15 cellular contexts compared by ENCODE assay signal in the genomic region with DNA sequence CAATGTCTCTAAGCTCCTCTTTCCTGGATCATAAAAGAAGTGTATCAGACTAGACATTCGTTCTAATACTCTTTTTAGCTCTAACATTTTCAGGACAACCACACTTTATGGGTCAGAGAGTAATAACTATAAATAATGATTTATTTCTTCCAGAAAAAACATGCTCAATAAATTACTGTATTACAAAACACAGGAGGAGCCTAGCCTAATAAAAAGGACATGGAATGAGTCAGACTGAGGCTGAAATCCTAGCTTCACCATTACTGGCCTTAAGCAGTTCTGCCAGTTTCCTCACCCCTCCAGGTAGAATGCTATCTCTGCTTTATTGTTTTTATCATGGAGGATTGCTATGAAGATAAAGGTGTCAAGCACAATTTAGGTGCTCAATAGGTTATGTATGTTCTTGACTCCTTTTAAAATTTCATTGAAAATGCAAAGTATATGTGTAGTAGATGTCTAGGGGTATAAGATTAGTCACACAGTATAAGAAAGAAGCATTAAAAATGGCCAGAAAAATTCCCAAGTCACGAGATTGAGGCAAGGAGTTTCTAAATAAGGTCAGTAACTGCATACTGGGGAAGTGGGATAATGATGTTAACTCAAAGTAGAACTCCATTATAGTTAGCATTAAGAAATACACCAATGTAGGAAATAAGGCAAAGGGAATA.
A peak's percentile ranks its signal among the peaks of the same experiment; 100 is the strongest.
DNase-seq lines count a peak whose midpoint lies in the region; ATAC-seq, FAIRE-seq and TF ChIP-seq lines count a peak whose summit lies in the region.
"Had no signal": no experiment of that assay in that cellular context is flagged by ENCODE, and none has a peak within 500 bp of the region (broad histone marks: within the 10 kb centered on the region; RNA-seq: fewer than 3 reads in every experiment).

No MANE protein-coding gene starts in this region.

- H3K9me3 Mint-ChIP-seq in H9 = no peaks in the 10 kb centered on the region

- H4K8ac ChIP-seq in H9 (replicated peaks; ENCODE audit: insufficient read length, low read depth, low read length) = no peak overlapping the region

- 0 out of 4 replicates have a peak, but pooled peaks cover 0 to 1% of the 10 kb centered on the region in 2 experiments for H3K4me1 Mint-ChIP-seq in H9

- H3K4me2 ChIP-seq in endothelial cell of umbilical vein (ENCODE audit: insufficient read depth, low read length) (no peak overlapping the region), H9 (ENCODE audit: insufficient read depth, insufficient read length, low read length) (no peak overlapping the region)

- no peaks in the 10 kb centered on the region for H3K23me2 ChIP-seq in H9 (ENCODE audit: insufficient read length, low read depth, low read length, poor library complexity, severe bottlenecking)

- H3K4me3 ChIP-seq in BJ (ENCODE audit: low read depth, low read length) = no peak overlapping the region
- no peak overlapping the region for H3K4me3 ChIP-seq in endothelial cell of umbilical vein (replicated peaks in 1 of 3; ENCODE audit: insufficient read depth in 1 of 3, low read depth in 1 of 3, low read length in 3 of 3)
- no peak overlapping the region for H3K4me3 ChIP-seq in mucosa of descending colon
- no peak overlapping the region for H3K4me3 ChIP-seq in vagina
- H3K4me3 ChIP-seq: cardiac muscle cell, gastrocnemius medialis had no signal

- H3T11ph ChIP-seq in H9 (ENCODE audit: low read length) = no peak overlapping the region

- no peaks in the 10 kb centered on the region for H3K9me3 ChIP-seq in endothelial cell of umbilical vein (replicated peaks; ENCODE audit: control insufficient read depth, insufficient read depth, low read length)
- no peaks in the 10 kb centered on the region for H3K9me3 ChIP-seq in mucosa of descending colon
- no peaks in the 10 kb centered on the region for H3K9me3 ChIP-seq in vagina
- H3K9me3 ChIP-seq in H9 (ENCODE audit: control insufficient read depth, low read depth, low read length) = no peaks in the 10 kb centered on the region
- H3K9me3 ChIP-seq: gastrocnemius medialis had no signal

- no peak overlapping the region for H2BK15ac ChIP-seq in H9 (ENCODE audit: low read depth, low read length)

- no peak for TF ChIP-seq CTCF in BJ (IDR thresholded peaks at IDR 0.05; ENCODE audit: insufficient read depth, low read depth, low read length)
- TF ChIP-seq CTCF in endothelial cell of umbilical vein (IDR thresholded peaks at IDR 0.05; ENCODE audit: extremely low read depth in 1 of 2, insufficient read depth in 1 of 2, low read depth in 1 of 2, low read length in 2 of 2) = no peak
- TF ChIP-seq CTCF in mucosa of descending colon (IDR thresholded peaks at IDR 0.05) = no peak
- no peak for TF ChIP-seq CTCF in vagina (IDR thresholded peaks at IDR 0.05)
- TF ChIP-seq CTCF in H9 (conservative IDR thresholded peaks at IDR 0.05) = no peak

- peak; percentile 71 for DNase-seq in BJ (ENCODE audit: low read depth)
- DNase-seq in M059J (ENCODE audit: low read depth) = peak; percentile 91
- DNase-seq in endothelial cell of umbilical vein (ENCODE audit: low read depth, low spot score) = peak; percentile 41
- no peak for DNase-seq in mucosa of descending colon
- DNase-seq in foreskin melanocyte = no peak
- DNase-seq in AML-193 (lab: John Stamatoyannopoulos, UW) = no peak
- no peak for DNase-seq in vagina (ENCODE audit: extremely low spot score in 2 of 2)
- no peak for DNase-seq in H9
- DNase-seq: activated CD4-positive, alpha-beta T cell treated with anti-CD3 and anti-CD28 coated beads for 48 hours; gastrocnemius medialis; NCI-H2029; NK-92 treated with Interleukin-12 subunit alpha and Interleukin-12 subunit beta, amount 100 ng/mL, for 24 hours; stimulated activated CD4-positive, alpha-beta T cell treated with anti-CD3 and anti-CD28 coated beads, Interleukin-12 subunit alpha, Interleukin-12 subunit beta, amount 100 ng/mL, for 4 hours had no signal

- no peak overlapping the region for H3K23ac ChIP-seq in H9 (ENCODE audit: insufficient read length, low read depth, low read length)

- peak; percentile 39 for ATAC-seq in mucosa of descending colon
- ATAC-seq: gastrocnemius medialis had no signal

- dilution Hi-C loops in endothelial cell of umbilical vein (cut with MboI; ENCODE audit: extremely low pct_ligation_motif_present, low sequenced_read_pairs) = no loop called here

- H3K79me2 ChIP-seq in endothelial cell of umbilical vein (ENCODE audit: control insufficient read depth, insufficient read depth, low read length) = no peaks in the 10 kb centered on the region
- H3K79me2 ChIP-seq in H9 (ENCODE audit: insufficient read depth, low read length) = no peaks in the 10 kb centered on the region

- H3K27me3 ChIP-seq in BJ (ENCODE audit: control insufficient read depth, insufficient read depth, low read length) (no peaks in the 10 kb centered on the region), endothelial cell of umbilical vein (ENCODE audit: control insufficient read depth in 2 of 2, insufficient read depth in 2 of 2, low read length in 2 of 2) (no peaks in the 10 kb centered on the region), vagina (no peaks in the 10 kb centered on the region), H9 (ENCODE audit: insufficient read depth, low read length) (no peaks in the 10 kb centered on the region)
- H3K27me3 ChIP-seq: cardiac muscle cell, gastrocnemius medialis had no signal

- H2BK20ac ChIP-seq in H9 (ENCODE audit: low read depth, low read length, poor library complexity, severe bottlenecking) = no peak overlapping the region

- no peak overlapping the region for H3K18ac ChIP-seq in H9 (ENCODE audit: insufficient read length, low read depth, low read length)

- H3K14ac ChIP-seq in H9 (ENCODE audit: insufficient read depth, low read length) = no peak overlapping the region

- no peaks in the 10 kb centered on the region for H3K36me3 ChIP-seq in BJ (ENCODE audit: control insufficient read depth, insufficient read depth, low read length)
- H3K36me3 ChIP-seq in endothelial cell of umbilical vein (ENCODE audit: control insufficient read depth in 2 of 2, extremely low read depth in 1 of 2, insufficient read depth in 2 of 2, low read length in 2 of 2) = no peaks in the 10 kb centered on the region
- H3K36me3 ChIP-seq in mucosa of descending colon (ENCODE audit: low read depth) = no peaks in the 10 kb centered on the region
- no peaks in the 10 kb centered on the region for H3K36me3 ChIP-seq in vagina
- H3K36me3 ChIP-seq: cardiac muscle cell, gastrocnemius medialis had no signal

- no peak overlapping the region for H3K4ac ChIP-seq in H9 (ENCODE audit: low read depth, low read length)

- no peak for FAIRE-seq in endothelial cell of umbilical vein (lab: Jason Lieb, UNC)

- H4K91ac ChIP-seq in H9 (ENCODE audit: insufficient read length, low read depth, low read length) = no peak overlapping the region

- CTCF ChIA-PET in BJ (lab: Yijun Ruan, JAX) (interaction anchor here (0.7 to 1.0 kb wide), 3 partner anchors 14 to 77 kb away, joined by 3 to 4 read pairs (median 3); no protein-coding TSS in a partner anchor), endothelial cell of umbilical vein (lab: Charles Lee) (interaction anchor here (0.9 to 2.5 kb wide), 3 partner anchors 25 to 119 kb away, joined by 4 to 9 read pairs (median 5); no protein-coding TSS in a partner anchor)

- POLR2A ChIA-PET in BJ (lab: Charles Lee) (interaction anchor here (0.6 kb wide), 1 partner anchor 11 kb away, joined by 3 read pairs; no protein-coding TSS in a partner anchor), endothelial cell of umbilical vein (lab: Charles Lee) (no interaction called here)

- H3K4me3 Mint-ChIP-seq in H9 = no peak overlapping the region
- H3K4me3 Mint-ChIP-seq: CD14-positive monocyte had no signal

- intact Hi-C loops in endothelial cell of umbilical vein (cut with micrococcal nuclease) = no loop called here
- intact Hi-C loops in mucosa of descending colon (cut with DNase I, micrococcal nuclease) = no loop called here
- intact Hi-C loops in vagina (cut with DNase I) = no loop called here

- no peaks in the 10 kb centered on the region for H3K9me1 ChIP-seq in endothelial cell of umbilical vein (replicated peaks; ENCODE audit: control insufficient read depth, extremely low read depth, insufficient read depth, low read length)

- no peaks in the 10 kb centered on the region for H3K79me1 ChIP-seq in H9 (ENCODE audit: insufficient read depth, low read depth, low read length, poor library complexity, severe bottlenecking)

- H2BK5ac ChIP-seq in H9 (ENCODE audit: insufficient read length, low read length) = no peak overlapping the region

- H4K20me1 ChIP-seq in endothelial cell of umbilical vein (replicated peaks; ENCODE audit: control insufficient read depth, extremely low read depth, insufficient read depth, low read length) (no peaks in the 10 kb centered on the region), H9 (ENCODE audit: control insufficient read depth, insufficient read depth, insufficient read length) (no peaks in the 10 kb centered on the region)

- H3K4me1 ChIP-seq in endothelial cell of umbilical vein (ENCODE audit: control insufficient read depth, extremely low read depth, insufficient read depth, low read length) (peaks cover 48% of the 10 kb centered on the region), mucosa of descending colon (ENCODE audit: low read depth) (peaks cover 49% of the 10 kb centered on the region), vagina (peaks cover 26% of the 10 kb centered on the region), H9 (ENCODE audit: insufficient read depth, low read length) (no peaks in the 10 kb centered on the region)
- H3K4me1 ChIP-seq: gastrocnemius medialis had no signal

- no peak overlapping the region for H2AK5ac ChIP-seq in H9 (ENCODE audit: insufficient read length, low read length)

- no CpG with 5 or more reads among the region's 2 CpGs for WGBS in H9 (ENCODE audit: extremely low coverage, insufficient read length, low lambda C conversion rate)

- H2AFZ ChIP-seq in endothelial cell of umbilical vein (ENCODE audit: low read depth, low read length) (peak overlapping the region; percentile 7), H9 (ENCODE audit: low read length) (no peak overlapping the region)

- no peak overlapping the region for H2BK120ac ChIP-seq in H9 (ENCODE audit: low read depth, low read length, poor library complexity, severe bottlenecking)

- TF ChIP-seq POLR2A in endothelial cell of umbilical vein (IDR thresholded peaks at IDR 0.05; ENCODE audit: low read depth, low read length) (no peak), vagina (IDR thresholded peaks at IDR 0.05) (no peak)

- H3K36me3 Mint-ChIP-seq in H9 (ENCODE audit: insufficient read depth in 1 of 3, low read depth in 3 of 3) = no peaks in the 10 kb centered on the region
- H3K36me3 Mint-ChIP-seq: CD14-positive monocyte had no signal

- H3K9ac ChIP-seq in endothelial cell of umbilical vein (replicated peaks; ENCODE audit: extremely low read depth, insufficient read depth, low read length) (no peak overlapping the region), H9 (ENCODE audit: extremely low read depth, insufficient read length, low read length) (no peak overlapping the region)

- no TSS peak for BruUV-seq in endothelial cell of umbilical vein (replicated peaks; lab: Mats Ljungman, UMichigan)

- no peak overlapping the region for H4K5ac ChIP-seq in H9 (ENCODE audit: insufficient read length, low read depth, low read length)

- H2BK12ac ChIP-seq in H9 (ENCODE audit: insufficient read length, low read depth, low read length) = no peak overlapping the region

- no peak overlapping the region for H3K27ac ChIP-seq in endothelial cell of umbilical vein (ENCODE audit: insufficient read depth, low read depth, low read length)
- H3K27ac ChIP-seq in vagina = no peak overlapping the region
- H3K27ac ChIP-seq in H9 (ENCODE audit: insufficient read length, low read depth, low read length) = no peak overlapping the region
- H3K27ac ChIP-seq: cardiac muscle cell, gastrocnemius medialis had no signal

- no peak overlapping the region for H3K56ac ChIP-seq in H9 (ENCODE audit: insufficient read length, low read depth, low read length)

- H3K27ac Mint-ChIP-seq in H9 = no peak overlapping the region
- H3K27ac Mint-ChIP-seq: CD14-positive monocyte had no signal

- H3K27me3 Mint-ChIP-seq in H9 (ENCODE audit: low read depth) = no peaks in the 10 kb centered on the region

Comparison
In these comparisons a context has a peak if more than half of its experiments do, and no peak if none do; other contexts are left out.
1. DNase-seq: peak in BJ (single experiment), M059J (single experiment) and endothelial cell of umbilical vein (single experiment); none in mucosa of descending colon (0 of 3), foreskin melanocyte (single experiment), AML-193 (0 of 2), vagina (0 of 2) and H9 (single experiment).